1 cellular context compared by ENCODE assay signal in genomic region chr10:126595160-126595559, GRCh38.
TF ChIP-seq lines count a peak whose summit lies in the region.

No MANE protein-coding gene starts in this region.

TF ChIP-seq in HCT116, 20 proteins besides CTCF, POLR2A, EP300 and RAD21 (continued from another document):
- TF ChIP-seq TCF7L2 (IDR thresholded peaks at IDR 0.05; ENCODE audit: borderline replicate concordance, extremely low read depth, insufficient read depth, insufficient read length), result no peak
- TF ChIP-seq MAX (IDR thresholded peaks at IDR 0.05), result no peak
- no peak for TF ChIP-seq EZH2phosphoT487 (IDR thresholded peaks at IDR 0.05; ENCODE audit: borderline replicate concordance)
- TF ChIP-seq ZNF274 (IDR thresholded peaks at IDR 0.05; ENCODE audit: low read depth, low read length), result no peak
- no peak for TF ChIP-seq SP1 (IDR thresholded peaks at IDR 0.05; ENCODE audit: low read depth)
- no peak for TF ChIP-seq SIN3A (IDR thresholded peaks at IDR 0.05; ENCODE audit: low read depth)
- no peak for TF ChIP-seq ATF3 (IDR thresholded peaks at IDR 0.05)
